In genomic region chr3:31752305-31753049, GRCh38 we compare ENCODE assay signal across 1 cellular context.
TF ChIP-seq lines count a peak whose summit lies in the region.

No MANE protein-coding gene starts in this region.

TF ChIP-seq in SK-N-SH treated with all-trans-retinoic acid at 6 μM for 48 hours, 23 proteins besides CTCF, POLR2A, EP300 and RAD21 (continued from another document):
- TF ChIP-seq OSR1 (CRISPR knock-in tag; IDR thresholded peaks at IDR 0.05) (no peak), RARB (CRISPR knock-in tag; IDR thresholded peaks at IDR 0.05) (no peak), GLIS3 (CRISPR knock-in tag; IDR thresholded peaks at IDR 0.05) (no peak), PPARA (CRISPR knock-in tag; IDR thresholded peaks at IDR 0.05; ENCODE audit: borderline replicate concordance) (no peak), CSDC2 (CRISPR knock-in tag; IDR thresholded peaks at IDR 0.05) (no peak), ARNTL (CRISPR knock-in tag; IDR thresholded peaks at IDR 0.05; ENCODE audit: borderline replicate concordance, low read depth) (no peak)
